ENCODE assay signal across 24 cellular contexts in the genomic region with DNA sequence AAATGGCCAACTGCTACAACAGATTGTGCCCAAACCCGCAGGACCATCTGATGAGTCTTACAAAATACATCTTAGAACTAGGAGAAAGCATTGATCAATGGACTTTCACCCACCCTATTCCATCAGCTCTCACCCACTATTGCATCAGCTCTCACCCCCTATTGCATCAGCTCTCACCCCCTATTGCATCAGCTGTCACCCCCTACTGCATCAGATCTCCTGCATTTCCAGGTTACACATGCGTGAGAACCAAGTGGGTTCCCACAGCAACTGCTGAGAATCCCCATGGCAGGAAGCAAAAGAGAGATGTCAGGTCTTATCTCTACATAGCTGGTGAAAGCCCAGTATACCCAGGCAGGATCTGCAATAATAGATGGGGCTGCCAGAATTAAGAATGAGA.
"Had no signal": no experiment of that assay in that cellular context is flagged by ENCODE, and none has a peak within 500 bp of the region (broad histone marks: within the 10 kb centered on the region; RNA-seq: fewer than 3 reads in every experiment).

No MANE protein-coding gene starts in this region.

- H3K27me3 Mint-ChIP-seq: memory B cell had no signal

- H3K4me1 ChIP-seq: adrenal gland, esophagus squamous epithelium, heart right ventricle, pancreas, psoas muscle, tibial artery had no signal

- H3K27me3 ChIP-seq: adrenal gland, esophagus squamous epithelium, heart right ventricle, pancreas, tibial artery had no signal

- H3K27ac ChIP-seq: adrenal gland, coronary artery, esophagus squamous epithelium, heart right ventricle, pancreas, psoas muscle, tibial artery had no signal

- H3K9me3 Mint-ChIP-seq: activated CD4-positive, alpha-beta memory T cell treated with anti-CD3 and anti-CD28 coated beads, Interleukin-2, amount 10 ng/mL, durations not matched to agents 7 days and 5 days; activated CD4-positive, alpha-beta T cell treated with anti-CD3 and anti-CD28 coated beads, Interleukin-2, amount 10 ng/mL, durations not matched to agents 24 days and 14 days; activated naive CD4-positive, alpha-beta T cell treated with anti-CD3 and anti-CD28 coated beads, Interleukin-2, amount 50 U/mL, for 24 hours; memory B cell; nephron progenitor cell; stimulated activated naive CD8-positive, alpha-beta T cell treated with anti-CD3 and anti-CD28 coated beads, Interleukin-15, amount 100 ng/mL, for 72 hours had no signal

- H3K27ac Mint-ChIP-seq: activated CD4-positive, alpha-beta memory T cell treated with anti-CD3 and anti-CD28 coated beads, Interleukin-2, amount 10 ng/mL, durations not matched to agents 7 days and 5 days; activated CD4-positive, alpha-beta T cell treated with anti-CD3 and anti-CD28 coated beads, Interleukin-2, amount 10 ng/mL, durations not matched to agents 24 days and 14 days; activated naive CD4-positive, alpha-beta T cell treated with anti-CD3 and anti-CD28 coated beads, Interleukin-2, amount 50 U/mL, for 24 hours; memory B cell; nephron progenitor cell had no signal

- H3K36me3 ChIP-seq: adrenal gland, esophagus squamous epithelium, heart right ventricle, pancreas, tibial artery had no signal

- H3K4me1 Mint-ChIP-seq: activated CD4-positive, alpha-beta memory T cell treated with anti-CD3 and anti-CD28 coated beads, Interleukin-2, amount 10 ng/mL, durations not matched to agents 7 days and 5 days; activated CD4-positive, alpha-beta T cell treated with anti-CD3 and anti-CD28 coated beads, Interleukin-2, amount 10 ng/mL, durations not matched to agents 24 days and 14 days; activated naive CD4-positive, alpha-beta T cell treated with anti-CD3 and anti-CD28 coated beads, Interleukin-2, amount 50 U/mL, for 24 hours; nephron progenitor cell; stimulated activated naive CD8-positive, alpha-beta T cell treated with anti-CD3 and anti-CD28 coated beads, Interleukin-15, amount 100 ng/mL, for 72 hours had no signal

- H3K9me3 ChIP-seq: adrenal gland, esophagus squamous epithelium, heart right ventricle, pancreas, psoas muscle, tibial artery had no signal

- FAIRE-seq: astrocyte, pancreas had no signal

- H3K4me3 Mint-ChIP-seq: activated CD4-positive, alpha-beta memory T cell treated with anti-CD3 and anti-CD28 coated beads, Interleukin-2, amount 10 ng/mL, durations not matched to agents 7 days and 5 days; activated CD4-positive, alpha-beta T cell treated with anti-CD3 and anti-CD28 coated beads, Interleukin-2, amount 10 ng/mL, durations not matched to agents 24 days and 14 days; activated naive CD4-positive, alpha-beta T cell treated with anti-CD3 and anti-CD28 coated beads, Interleukin-2, amount 50 U/mL, for 24 hours; memory B cell; nephron progenitor cell; stimulated activated naive CD8-positive, alpha-beta T cell treated with anti-CD3 and anti-CD28 coated beads, Interleukin-15, amount 100 ng/mL, for 72 hours had no signal

- DNase-seq: activated CD4-positive, alpha-beta memory T cell treated with anti-CD3 and anti-CD28 coated beads, Interleukin-2, amount 10 ng/mL, durations not matched to agents 7 days and 5 days; activated CD4-positive, alpha-beta T cell treated with anti-CD3 and anti-CD28 coated beads, Interleukin-2, amount 10 ng/mL, durations not matched to agents 24 days and 14 days; activated gamma-delta T cell treated with Interleukin-2 at 50 U/mL for 16 hours; activated T-cell treated with anti-CD3 and anti-CD28 coated beads, Interleukin-2, amount 50 U/mL, for 1 hour; adrenal gland; cerebellar nuclear complex; esophagus squamous epithelium; foreskin fibroblast; heart right ventricle; islet precursor cell; left cardiac atrium; nephron progenitor cell; pancreas; psoas muscle; right cardiac atrium; stimulated activated CD4-positive, alpha-beta T cell treated with anti-CD3 and anti-CD28 coated beads, Interleukin-12 subunit alpha, Interleukin-12 subunit beta, amount 100 ng/mL, for 4 hours; stimulated activated CD4-positive, alpha-beta T cell treated with anti-CD3 and anti-CD28 coated beads, Interleukin-4, amount 100 ng/mL, for 4 hours; T1000; tibial artery had no signal

- H3K36me3 Mint-ChIP-seq: activated naive CD4-positive, alpha-beta T cell treated with anti-CD3 and anti-CD28 coated beads, Interleukin-2, amount 50 U/mL, for 24 hours; memory B cell had no signal

- ATAC-seq: heart right ventricle; left cardiac atrium; pancreas; psoas muscle; right cardiac atrium; stimulated activated naive CD8-positive, alpha-beta T cell treated with anti-CD3 and anti-CD28 coated beads, Interleukin-15, amount 100 ng/mL, for 72 hours had no signal

- H3K4me3 ChIP-seq: adrenal gland, coronary artery, esophagus squamous epithelium, heart right ventricle, pancreas, psoas muscle, tibial artery had no signal
